Comparison of ENCODE assay signal across 9 cellular contexts in genomic region chr2:122680662-122681061, GRCh38.
"Had no signal": no experiment of that assay in that cellular context is flagged by ENCODE, and none has a peak within 500 bp of the region (broad histone marks: within the 10 kb centered on the region; RNA-seq: fewer than 3 reads in every experiment).

No MANE protein-coding gene starts in this region.

- H3K36me3 ChIP-seq: HAP-1 had no signal

- ATAC-seq: HCT116, K562 had no signal

- H3K27ac ChIP-seq: GM23248 had no signal

- DNase-seq: GM23248, GOT3, H7, HFFc6, IMR-90, KG1 had no signal

- H3K9ac ChIP-seq: GM23248 had no signal

- H2AFZ ChIP-seq: GM23248 had no signal

- H3K4me3 ChIP-seq: GM23248, HAP-1, K562 had no signal

- H3K9me3 ChIP-seq: HAP-1 had no signal
